Comparison of ENCODE assay signal across 1 cellular context in the genomic region with DNA sequence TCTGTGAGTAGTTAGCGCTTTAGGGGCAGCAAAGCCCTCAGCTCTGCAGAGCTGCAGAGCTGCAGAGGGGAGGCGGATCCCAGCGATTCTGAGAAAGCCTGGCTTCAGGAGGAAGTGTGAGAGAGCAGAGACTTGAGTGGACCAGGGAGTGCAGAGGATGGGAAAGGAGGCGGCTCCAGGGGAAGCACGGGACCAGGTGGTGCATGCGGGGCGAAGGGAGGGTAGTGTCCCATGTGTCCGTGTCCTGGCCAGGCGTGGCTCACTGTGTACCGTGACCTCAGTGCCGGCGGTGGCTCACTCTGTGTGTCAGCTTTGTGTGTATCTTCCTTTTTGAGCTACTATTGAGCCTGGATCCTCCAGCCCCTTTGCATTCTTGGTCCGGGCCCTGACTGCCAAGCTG.
TF ChIP-seq lines count a peak whose summit lies in the region.

No MANE protein-coding gene starts in this region.

TF ChIP-seq in IMR-90, 13 proteins besides CTCF, POLR2A, EP300 and RAD21 (continued from another document):
- TF ChIP-seq RCOR1 (IDR thresholded peaks at IDR 0.05; ENCODE audit: insufficient replicate concordance, low read length), result no peak
